7 cellular contexts compared by ENCODE assay signal in the genomic region with DNA sequence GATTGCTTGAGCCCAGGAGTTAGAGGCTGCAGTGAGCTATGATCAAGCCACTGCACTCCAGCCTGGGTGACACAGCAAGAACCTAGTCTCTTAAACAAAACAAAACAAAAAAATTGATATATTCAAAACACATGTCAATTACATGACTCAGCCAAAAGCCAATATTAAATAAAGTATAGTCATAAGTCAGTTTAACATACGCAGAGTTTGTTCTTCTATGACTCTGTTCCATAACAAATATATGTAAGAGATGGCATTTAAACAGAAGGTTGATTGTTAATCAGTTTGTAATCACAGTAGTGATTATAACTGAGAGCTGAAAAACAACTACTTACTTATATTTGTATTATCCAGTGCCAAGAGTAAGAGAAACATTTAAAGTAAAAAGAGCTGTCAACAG.
"Had no signal": no experiment of that assay in that cellular context is flagged by ENCODE, and none has a peak within 500 bp of the region (broad histone marks: within the 10 kb centered on the region; RNA-seq: fewer than 3 reads in every experiment).

No MANE protein-coding gene starts in this region.

- H3K4me2 ChIP-seq: GM23338 had no signal

- H2AFZ ChIP-seq: GM23338 had no signal

- H3K4me3 ChIP-seq: GM23338 had no signal

- DNase-seq: H9, HCEC 1CT had no signal

- ATAC-seq: GM23338, HepG2 had no signal

- H3K27ac ChIP-seq: HL-60 had no signal

- FAIRE-seq: H1, H54, HepG2 had no signal
